ENCODE assay signal across 1 cellular context in the genomic region with DNA sequence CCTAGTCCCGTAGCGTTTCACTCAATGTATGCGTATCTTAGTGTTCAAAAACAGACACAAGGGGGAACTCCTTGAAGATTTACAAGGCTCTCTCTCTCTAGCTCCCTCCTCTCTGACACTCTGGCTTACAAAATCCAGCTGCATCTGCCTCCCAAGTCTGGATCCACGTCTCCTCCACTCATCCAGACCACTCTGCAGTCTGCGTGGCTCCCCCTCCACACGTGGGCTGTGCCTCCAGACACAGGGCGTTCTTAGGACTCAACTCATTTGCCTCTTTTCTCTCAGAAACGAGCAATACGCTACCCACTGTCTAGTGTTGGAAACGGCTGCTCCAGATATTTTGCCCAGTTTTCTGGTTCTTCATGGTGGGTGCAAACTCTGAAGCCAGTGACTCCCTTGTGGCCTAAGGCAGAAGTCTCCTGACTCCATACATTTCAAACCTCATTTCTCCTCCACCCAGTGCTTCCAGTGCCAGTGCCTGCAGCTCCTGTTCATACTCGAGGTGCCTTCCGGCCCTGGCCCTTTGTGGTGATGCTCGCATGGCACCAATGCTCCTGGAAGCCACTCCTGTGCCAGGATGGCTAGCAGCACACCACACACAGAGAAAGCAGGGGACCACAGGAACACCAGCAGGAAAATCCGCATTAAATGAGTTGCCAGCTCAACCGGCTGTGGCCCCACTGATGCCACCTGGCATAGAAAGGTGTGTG.
TF ChIP-seq lines count a peak whose summit lies in the region.

No MANE protein-coding gene starts in this region.

TF ChIP-seq in WTC11, 78 proteins besides CTCF, POLR2A, EP300 and RAD21 (continued from another document):
- TF ChIP-seq, protein P1, sequence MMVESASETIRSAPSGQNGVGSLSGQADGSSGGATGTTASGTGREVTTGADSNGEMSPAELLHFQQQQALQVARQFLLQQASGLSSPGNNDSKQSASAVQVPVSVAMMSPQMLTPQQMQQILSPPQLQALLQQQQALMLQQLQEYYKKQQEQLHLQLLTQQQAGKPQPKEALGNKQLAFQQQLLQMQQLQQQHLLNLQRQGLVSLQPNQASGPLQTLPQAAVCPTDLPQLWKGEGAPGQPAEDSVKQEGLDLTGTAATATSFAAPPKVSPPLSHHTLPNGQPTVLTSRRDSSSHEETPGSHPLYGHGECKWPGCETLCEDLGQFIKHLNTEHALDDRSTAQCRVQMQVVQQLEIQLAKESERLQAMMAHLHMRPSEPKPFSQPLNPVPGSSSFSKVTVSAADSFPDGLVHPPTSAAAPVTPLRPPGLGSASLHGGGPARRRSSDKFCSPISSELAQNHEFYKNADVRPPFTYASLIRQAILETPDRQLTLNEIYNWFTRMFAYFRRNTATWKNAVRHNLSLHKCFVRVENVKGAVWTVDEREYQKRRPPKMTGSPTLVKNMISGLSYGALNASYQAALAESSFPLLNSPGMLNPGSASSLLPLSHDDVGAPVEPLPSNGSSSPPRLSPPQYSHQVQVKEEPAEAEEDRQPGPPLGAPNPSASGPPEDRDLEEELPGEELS (CRISPR knock-in tag; IDR thresholded peaks at IDR 0.05) = no peak
- TF ChIP-seq, protein P2, sequence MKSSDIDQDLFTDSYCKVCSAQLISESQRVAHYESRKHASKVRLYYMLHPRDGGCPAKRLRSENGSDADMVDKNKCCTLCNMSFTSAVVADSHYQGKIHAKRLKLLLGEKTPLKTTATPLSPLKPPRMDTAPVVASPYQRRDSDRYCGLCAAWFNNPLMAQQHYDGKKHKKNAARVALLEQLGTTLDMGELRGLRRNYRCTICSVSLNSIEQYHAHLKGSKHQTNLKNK (CRISPR knock-in tag; IDR thresholded peaks at IDR 0.05) = no peak
- TF ChIP-seq ZBTB21 (CRISPR knock-in tag; IDR thresholded peaks at IDR 0.05; ENCODE audit: borderline replicate concordance) = no peak
- TF ChIP-seq, protein P3, sequence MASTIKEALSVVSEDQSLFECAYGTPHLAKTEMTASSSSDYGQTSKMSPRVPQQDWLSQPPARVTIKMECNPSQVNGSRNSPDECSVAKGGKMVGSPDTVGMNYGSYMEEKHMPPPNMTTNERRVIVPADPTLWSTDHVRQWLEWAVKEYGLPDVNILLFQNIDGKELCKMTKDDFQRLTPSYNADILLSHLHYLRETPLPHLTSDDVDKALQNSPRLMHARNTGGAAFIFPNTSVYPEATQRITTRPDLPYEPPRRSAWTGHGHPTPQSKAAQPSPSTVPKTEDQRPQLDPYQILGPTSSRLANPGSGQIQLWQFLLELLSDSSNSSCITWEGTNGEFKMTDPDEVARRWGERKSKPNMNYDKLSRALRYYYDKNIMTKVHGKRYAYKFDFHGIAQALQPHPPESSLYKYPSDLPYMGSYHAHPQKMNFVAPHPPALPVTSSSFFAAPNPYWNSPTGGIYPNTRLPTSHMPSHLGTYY (CRISPR knock-in tag; IDR thresholded peaks at IDR 0.05) = no peak
